ENCODE assay signal across 23 cellular contexts in the genomic region with DNA sequence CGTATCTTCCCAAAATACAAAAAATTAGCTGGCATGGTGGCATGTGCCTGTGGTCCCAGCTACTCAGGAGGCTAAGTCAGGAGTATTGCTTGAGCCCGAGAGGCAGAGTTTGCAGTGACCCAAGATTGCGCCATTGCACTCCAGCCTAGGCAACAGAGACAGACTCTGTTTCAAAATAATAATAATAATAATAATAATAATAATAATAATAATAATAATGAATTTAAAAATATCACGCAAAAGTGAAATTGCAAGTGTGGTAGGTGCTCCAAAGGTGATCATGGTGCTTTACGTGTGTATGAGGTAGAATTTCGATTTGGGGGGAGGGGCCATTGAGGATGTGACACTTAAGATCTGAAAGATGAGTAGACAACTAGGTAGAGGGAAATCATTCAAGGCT.
"Had no signal": no experiment of that assay in that cellular context is flagged by ENCODE, and none has a peak within 500 bp of the region (broad histone marks: within the 10 kb centered on the region; RNA-seq: fewer than 3 reads in every experiment).

No MANE protein-coding gene starts in this region.

- H3K9me3 Mint-ChIP-seq: dendritic cell treated with granulocyte-macrophage colony-stimulating factor and Interleukin-4, amounts not matched to agents 40 ng/mL and 50 ng/mL, for 4 days; effector memory CD8-positive, alpha-beta T cell; endodermal cell had no signal

- ATAC-seq: effector memory CD8-positive, alpha-beta T cell; esophagus mucosa; gastrocnemius medialis; heart right ventricle; left cardiac atrium; left lung; left ventricle myocardium superior; lower lobe of right lung; mucosa of descending colon had no signal

- H3K27ac Mint-ChIP-seq: dendritic cell treated with granulocyte-macrophage colony-stimulating factor and Interleukin-4, amounts not matched to agents 40 ng/mL and 50 ng/mL, for 4 days; effector memory CD8-positive, alpha-beta T cell; endodermal cell; mesothelial cell of epicardium had no signal

- H3K4me3 Mint-ChIP-seq: dendritic cell treated with granulocyte-macrophage colony-stimulating factor and Interleukin-4, amounts not matched to agents 40 ng/mL and 50 ng/mL, for 4 days; effector memory CD8-positive, alpha-beta T cell; endodermal cell; mesothelial cell of epicardium had no signal

- H3K36me3 Mint-ChIP-seq: mesothelial cell of epicardium had no signal

- DNase-seq: colonic mucosa; cortex of kidney; effector CD8-positive, alpha-beta T cell; effector memory CD8-positive, alpha-beta T cell; endodermal cell; erythroblast; esophagus squamous epithelium; foreskin fibroblast; foreskin melanocyte; gastrocnemius medialis; glutamatergic neuron; head of caudate nucleus; heart right ventricle; hippocampal formation; left cardiac atrium; left lung; left ventricle myocardium superior; lower lobe of right lung; mesenchymal stem cell; mucosa of descending colon had no signal
